In genomic region chrX:15853586-15854079, GRCh38 we compare ENCODE assay signal across 8 cellular contexts. TPM values are rescaled to one million over a fixed set of nuclear protein-coding genes. Genes with fewer than 3 reads are reported as not detected.
DNase-seq lines count a peak whose midpoint lies in the region; ATAC-seq and TF ChIP-seq lines count a peak whose summit lies in the region.

No MANE protein-coding gene starts in this region.

- H3K27me3 ChIP-seq in CD8-positive, alpha-beta memory T cell (ENCODE audit: insufficient read depth, low read length, poor library complexity, severe bottlenecking): no peaks in the 10 kb centered on the region

- H3K27ac Mint-ChIP-seq in CD8-positive, alpha-beta memory T cell: peak overlapping the region; percentile 58 to 83 (median 74)
- peak overlapping the region; percentile 100 for H3K27ac Mint-ChIP-seq in dendritic cell treated with granulocyte-macrophage colony-stimulating factor and Interleukin-4, amounts not matched to agents 40 ng/mL and 50 ng/mL, for 4 days
- H3K27ac Mint-ChIP-seq in nephron progenitor cell: peak overlapping the region; percentile 89

- no peak for ATAC-seq in GM21447 (IDR thresholded peaks at IDR 0.05; ENCODE audit: unreplicated experiment)

- peaks cover 29 to 37% (median 37%) of the 10 kb centered on the region in 3 donors for H3K4me1 Mint-ChIP-seq in CD8-positive, alpha-beta memory T cell
- peaks cover 25% of the 10 kb centered on the region for H3K4me1 Mint-ChIP-seq in dendritic cell treated with granulocyte-macrophage colony-stimulating factor and Interleukin-4, amounts not matched to agents 40 ng/mL and 50 ng/mL, for 4 days (ENCODE audit: low read depth)
- H3K4me1 Mint-ChIP-seq in nephron progenitor cell: peaks cover 61% of the 10 kb centered on the region

- POLR2A ChIA-PET in CD8-positive, alpha-beta memory T cell (lab: Charles Lee): no interaction called here

- H3K4me3 Mint-ChIP-seq in CD8-positive, alpha-beta memory T cell: peak overlapping the region; percentile 74 to 92 (median 84)
- H3K4me3 Mint-ChIP-seq in dendritic cell treated with granulocyte-macrophage colony-stimulating factor and Interleukin-4, amounts not matched to agents 40 ng/mL and 50 ng/mL, for 4 days: peak overlapping the region; percentile 74
- peak overlapping the region; percentile 92 for H3K4me3 Mint-ChIP-seq in nephron progenitor cell

- peak overlapping the region; percentile 61 for H3K4me3 ChIP-seq in CD8-positive, alpha-beta memory T cell (ENCODE audit: low read length)
- peak overlapping the region; percentile 56 for H3K4me3 ChIP-seq in NB4 (ENCODE audit: low read depth, low read length)

- no peaks in the 10 kb centered on the region for H3K36me3 ChIP-seq in CD8-positive, alpha-beta memory T cell (ENCODE audit: insufficient read depth, low read length)

- H3K9me3 Mint-ChIP-seq in CD8-positive, alpha-beta memory T cell: no peaks in the 10 kb centered on the region
- no peaks in the 10 kb centered on the region for H3K9me3 Mint-ChIP-seq in dendritic cell treated with granulocyte-macrophage colony-stimulating factor and Interleukin-4, amounts not matched to agents 40 ng/mL and 50 ng/mL, for 4 days
- no peaks in the 10 kb centered on the region for H3K9me3 Mint-ChIP-seq in nephron progenitor cell

- H3K27ac ChIP-seq in CD8-positive, alpha-beta memory T cell (ENCODE audit: low read depth, low read length): peak overlapping the region; percentile 24

- CTCF ChIA-PET in CD8-positive, alpha-beta memory T cell (lab: Charles Lee): no interaction called here

- DNase-seq in CD8-positive, alpha-beta memory T cell: no peak
- DNase-seq in NB4 (ENCODE audit: low read depth) (peak; percentile 2), nephron progenitor cell (peak; percentile 8), KG1 (lab: John Stamatoyannopoulos, UW) (no peak), NCI-H446 treated with DMSO at 0.1 percent for 48 hours (lab: John Stamatoyannopoulos, UW) (no peak), epidermal melanocyte (ENCODE audit: insufficient read length, low spot score) (no peak)

- TF ChIP-seq POLR2A in NB4 (IDR thresholded peaks at IDR 0.05; ENCODE audit: extremely low read depth, insufficient read length): no peak

- intact Hi-C loops in dendritic cell treated with granulocyte-macrophage colony-stimulating factor and Interleukin-4, amounts not matched to agents 40 ng/mL and 50 ng/mL, for 4 days (cut with micrococcal nuclease): loop anchor here (2.0 to 5.0 kb wide), 2 partner anchors 57 to 119 kb away; no protein-coding TSS in a partner anchor

- H3K9me3 ChIP-seq in CD8-positive, alpha-beta memory T cell (ENCODE audit: low read length): no peaks in the 10 kb centered on the region

- peaks cover 0 to 25% (median 11%) of the 10 kb centered on the region in 3 donors for H3K36me3 Mint-ChIP-seq in CD8-positive, alpha-beta memory T cell
- H3K36me3 Mint-ChIP-seq in dendritic cell treated with granulocyte-macrophage colony-stimulating factor and Interleukin-4, amounts not matched to agents 40 ng/mL and 50 ng/mL, for 4 days (ENCODE audit: low read depth): peaks cover 30% of the 10 kb centered on the region
- H3K36me3 Mint-ChIP-seq in nephron progenitor cell (ENCODE audit: low read depth): peaks cover 19% of the 10 kb centered on the region

- peaks cover 6% of the 10 kb centered on the region for H3K4me1 ChIP-seq in CD8-positive, alpha-beta memory T cell (ENCODE audit: insufficient read depth, low read length)

- TF ChIP-seq CTCF in NB4 (IDR thresholded peaks at IDR 0.05; ENCODE audit: low read depth, low read length) (no peak), nephron progenitor cell (IDR thresholded peaks at IDR 0.05) (no peak)

- peaks cover 0 to 7% of the 10 kb centered on the region in 2 donors for H3K27me3 Mint-ChIP-seq in CD8-positive, alpha-beta memory T cell
- no peaks in the 10 kb centered on the region for H3K27me3 Mint-ChIP-seq in dendritic cell treated with granulocyte-macrophage colony-stimulating factor and Interleukin-4, amounts not matched to agents 40 ng/mL and 50 ng/mL, for 4 days
- peaks cover 10% of the 10 kb centered on the region for H3K27me3 Mint-ChIP-seq in nephron progenitor cell (ENCODE audit: low read depth, poor library complexity)

RNA-seq across cellular contexts. Expression of gene AP1S2, which starts 1.0 kb away (rescaled TPM):
- total RNA-seq in CD8-positive, alpha-beta memory T cell: 10 to 100 TPM; 31.7 to 33.8 TPM
- 56.0 TPM for polyA plus RNA-seq in CD8-positive, alpha-beta memory T cell

Comparison
In these comparisons a context has a peak if more than half of its experiments do, and no peak if none do; other contexts are left out.
1. DNase-seq: peak in NB4 (single experiment) and nephron progenitor cell (single experiment); none in CD8-positive, alpha-beta memory T cell (0 of 5), KG1 (single experiment), NCI-H446 treated with DMSO at 0.1 percent for 48 hours (single experiment) and epidermal melanocyte (single experiment).
2. Peak in every context shown above with its lines, with median percentiles within 50 percentile points of each other: H3K27ac Mint-ChIP-seq and H3K4me3 Mint-ChIP-seq.